In genomic region chr15:69557340-69558137, GRCh38 we compare ENCODE assay signal across 9 cellular contexts.
DNase-seq lines count a peak whose midpoint lies in the region; ATAC-seq and TF ChIP-seq lines count a peak whose summit lies in the region.
"Had no signal": no experiment of that assay in that cellular context is flagged by ENCODE, and none has a peak within 500 bp of the region (broad histone marks: within the 10 kb centered on the region; RNA-seq: fewer than 3 reads in every experiment).

No MANE protein-coding gene starts in this region.

- peak overlapping the region; percentile 6 for H2AFZ ChIP-seq in ACC112 (ENCODE audit: low read length, unreplicated experiment)

- no peaks in the 10 kb centered on the region for H3K79me2 ChIP-seq in ACC112 (ENCODE audit: control insufficient read depth, insufficient read depth, low read length, unreplicated experiment)

- TF ChIP-seq POLR2A in adrenal gland (IDR thresholded peaks at IDR 0.05), result no peak

- H3K27me3 ChIP-seq in ACC112 (ENCODE audit: insufficient read depth, low read length) (no peaks in the 10 kb centered on the region), adrenal gland (no peaks in the 10 kb centered on the region)

- H3K4me1 ChIP-seq in ACC112 (ENCODE audit: control insufficient read depth, insufficient read depth, low read length, unreplicated experiment) (peaks cover 29% of the 10 kb centered on the region), adrenal gland (replicated peaks in 1 of 2) (no peaks in the 10 kb centered on the region)

- 63 to 67% (median 64%) methylated on average over 6 of the region's 6 CpGs for WGBS in adrenal gland, 4 donors

- intact Hi-C loops in adrenal gland (cut with DNase I), result no loop called here

- DNase-seq in HS-27A (ENCODE audit: low read depth) (peak; percentile 97), adrenal gland (peak in 6 of 7 donors; percentile 41 to 75 (median 60)), left kidney (ENCODE audit: low read depth, low spot score) (peak; percentile 83), ureter (ENCODE audit: low spot score) (no peak), inferior parietal cortex (ENCODE audit: extremely low spot score) (no peak)
- DNase-seq: MV-4-11 had no signal

- no peaks in the 10 kb centered on the region for H3K36me3 ChIP-seq in ACC112 (ENCODE audit: insufficient read depth, low read length)
- no peaks in the 10 kb centered on the region for H3K36me3 ChIP-seq in adrenal gland (replicated peaks in 1 of 2)

- H3K27ac ChIP-seq in ACC112 (ENCODE audit: low read depth, low read length), result peak overlapping the region; percentile 70
- H3K27ac ChIP-seq in adrenal gland, result peak overlapping the region in 2 of 5 donors; percentile 38 to 57

- no peaks in the 10 kb centered on the region for H3K9me3 ChIP-seq in adrenal gland (replicated peaks in 1 of 3)

- ATAC-seq in GM18907 (IDR thresholded peaks at IDR 0.05; ENCODE audit: unreplicated experiment) (no peak), HG02678 (IDR thresholded peaks at IDR 0.05; ENCODE audit: unreplicated experiment) (no peak)

- no peak overlapping the region for H3K4me3 ChIP-seq in ACC112 (ENCODE audit: low read depth, low read length)
- H3K4me3 ChIP-seq in adrenal gland, result no peak overlapping the region

- no peak for TF ChIP-seq CTCF in adrenal gland (IDR thresholded peaks at IDR 0.05)

Comparison
In these comparisons a context has a peak if more than half of its experiments do, and no peak if none do; other contexts are left out.
1. DNase-seq: peak in HS-27A (single experiment), adrenal gland (6 of 7) and left kidney (single experiment); none in ureter (single experiment) and inferior parietal cortex (single experiment).